19 cellular contexts compared by ENCODE assay signal in the genomic region with DNA sequence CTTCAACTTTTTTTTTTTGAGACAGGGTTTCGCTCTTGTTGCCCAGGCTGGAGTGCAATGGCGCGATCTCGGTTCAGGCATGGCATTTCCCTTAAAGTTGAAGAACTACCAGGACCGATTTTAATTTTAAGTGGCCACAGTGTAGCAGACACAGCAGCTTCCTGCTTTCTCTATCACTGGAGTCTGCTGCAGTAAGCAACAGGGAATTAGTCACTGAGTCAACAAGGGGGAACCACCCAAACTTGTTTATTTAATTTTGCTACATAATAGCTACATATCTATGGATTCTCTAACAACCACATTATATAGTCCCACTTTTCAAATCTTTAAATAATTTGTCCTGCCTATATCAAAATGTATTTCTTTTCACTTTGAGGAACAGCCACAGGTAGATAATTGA. TPM values are rescaled to one million over a fixed set of nuclear protein-coding genes. Genes with fewer than 3 reads are reported as not detected.
DNase-seq lines count a peak whose midpoint lies in the region; TF ChIP-seq lines count a peak whose summit lies in the region.
"Had no signal": no experiment of that assay in that cellular context is flagged by ENCODE, and none has a peak within 500 bp of the region (broad histone marks: within the 10 kb centered on the region; RNA-seq: fewer than 3 reads in every experiment).

No MANE protein-coding gene starts in this region.

- intact Hi-C loops in MCF 10A (cut with micrococcal nuclease) (no loop called here), breast epithelium (cut with DNase I; ENCODE audit: low total_unique reads) (no loop called here), PC-9 (cut with micrococcal nuclease; ENCODE audit: unreplicated experiment) (no loop called here)

- H3K36me3 ChIP-seq in breast epithelium (no peaks in the 10 kb centered on the region), PC-9 (ENCODE audit: low read depth) (no peaks in the 10 kb centered on the region)
- H3K36me3 ChIP-seq: Peyer's patch had no signal

- no peaks in the 10 kb centered on the region for H3F3A ChIP-seq in PC-9 (ENCODE audit: insufficient read depth, low read depth)

- CTCF ChIA-PET in MCF 10A (lab: Yijun Ruan, JAX) (interaction anchor here (0.6 kb wide), 3 partner anchors 23 to 245 kb away, joined by 3 read pairs; no protein-coding TSS in a partner anchor), PC-9 (lab: Charles Lee) (no interaction called here)

- no peak overlapping the region for H3K27ac ChIP-seq in breast epithelium
- no peak overlapping the region for H3K27ac ChIP-seq in PC-9
- H3K27ac ChIP-seq: GM23248, Peyer's patch had no signal

- H3K4me1 Mint-ChIP-seq in MCF 10A (ENCODE audit: insufficient read depth, unreplicated experiment), result no peaks in the 10 kb centered on the region
- no peaks in the 10 kb centered on the region for H3K4me1 Mint-ChIP-seq in nephron progenitor cell

- no peaks in the 10 kb centered on the region for H4K20me1 ChIP-seq in PC-9 (ENCODE audit: insufficient read depth)

- no peak overlapping the region for H2AFZ ChIP-seq in PC-9
- H2AFZ ChIP-seq: GM23248 had no signal

- no peak overlapping the region for H3K4me3 ChIP-seq in breast epithelium
- H3K4me3 ChIP-seq in PC-9, result no peak overlapping the region; the same call in 1 of the 2 replicates
- no peak overlapping the region for H3K4me3 ChIP-seq in epithelial cell of esophagus (ENCODE audit: low read length)
- H3K4me3 ChIP-seq: GM23248, Peyer's patch had no signal

- H3K27me3 ChIP-seq in breast epithelium (no peaks in the 10 kb centered on the region), PC-9 (ENCODE audit: insufficient read depth, low read depth) (no peaks in the 10 kb centered on the region)
- H3K27me3 ChIP-seq: Peyer's patch had no signal

- H3K36me3 Mint-ChIP-seq in MCF 10A (ENCODE audit: insufficient read depth, unreplicated experiment) (no peaks in the 10 kb centered on the region), nephron progenitor cell (ENCODE audit: low read depth) (no peaks in the 10 kb centered on the region)

- TF ChIP-seq CTCF in MCF 10A (IDR thresholded peaks at IDR 0.05; ENCODE audit: unreplicated experiment), result no peak
- TF ChIP-seq CTCF in breast epithelium (IDR thresholded peaks at IDR 0.05), result no peak
- TF ChIP-seq CTCF in PC-9 (conservative IDR thresholded peaks at IDR 0.05), result no peak
- no peak for TF ChIP-seq CTCF in epithelial cell of esophagus (IDR thresholded peaks at IDR 0.05; ENCODE audit: insufficient read depth, low read depth, low read length, missing control alignments)
- no peak for TF ChIP-seq CTCF in nephron progenitor cell (IDR thresholded peaks at IDR 0.05)

- H3K4me1 ChIP-seq in breast epithelium (no peaks in the 10 kb centered on the region), PC-9 (replicated peaks; ENCODE audit: insufficient read depth) (no peaks in the 10 kb centered on the region; the same call in 1 of the 2 replicates)
- H3K4me1 ChIP-seq: Caco-2, Peyer's patch had no signal

- H3K9me3 ChIP-seq in breast epithelium (peaks cover 0 to 24% of the 10 kb centered on the region in 2 donors), PC-9 (ENCODE audit: insufficient read depth, low read depth) (no peaks in the 10 kb centered on the region)
- H3K9me3 ChIP-seq: Caco-2, Peyer's patch had no signal

- H3K9me3 Mint-ChIP-seq in MCF 10A (ENCODE audit: unreplicated experiment) (peaks cover 29% of the 10 kb centered on the region), nephron progenitor cell (no peaks in the 10 kb centered on the region)

- no TSS peak for BruUV-seq in MCF 10A (replicated peaks; lab: Mats Ljungman, UMichigan)
- no TSS peak for BruUV-seq in PC-9 (replicated peaks; lab: Mats Ljungman, UMichigan)

- H3K4me3 Mint-ChIP-seq in MCF 10A (ENCODE audit: unreplicated experiment), result no peak overlapping the region
- no peak overlapping the region for H3K4me3 Mint-ChIP-seq in nephron progenitor cell

- POLR2A ChIA-PET in MCF 10A (lab: Yijun Ruan, JAX), result no interaction called here
- POLR2A ChIA-PET in PC-9 (lab: Charles Lee; ENCODE audit: unreplicated experiment), result interaction anchor here (0.7 kb wide), 1 partner anchor 629 kb away, joined by 5 read pairs; no protein-coding TSS in a partner anchor

- H3K27me3 Mint-ChIP-seq in MCF 10A (ENCODE audit: insufficient read depth, unreplicated experiment) (no peaks in the 10 kb centered on the region), nephron progenitor cell (ENCODE audit: low read depth, poor library complexity) (no peaks in the 10 kb centered on the region)

- peak overlapping the region; percentile 35 for H3K4me2 ChIP-seq in PC-9

- no peaks in the 10 kb centered on the region for H3K9me2 ChIP-seq in PC-9 (ENCODE audit: insufficient read depth)

- H3K27ac Mint-ChIP-seq in MCF 10A (ENCODE audit: low read depth, unreplicated experiment) (no peak overlapping the region), nephron progenitor cell (no peak overlapping the region)

- TF ChIP-seq POLR2A in breast epithelium (IDR thresholded peaks at IDR 0.05), result no peak

- DNase-seq in MCF 10A (ENCODE audit: unreplicated experiment) (peak; percentile 6), breast epithelium (ENCODE audit: low spot score in 2 of 2) (no peak), PC-9 (peak in 1 of 2 experiments; percentile 70), epithelial cell of esophagus (ENCODE audit: low read depth) (peak; percentile 50), NCI-H226 (no peak), nephron progenitor cell (no peak), Kasumi-1 (lab: John Stamatoyannopoulos, UW) (no peak)
- no peak for DNase-seq in activated CD8-positive, alpha-beta memory T cell treated with anti-CD3 and anti-CD28 coated beads, Interleukin-2, amount 50 U/mL, for 48 hours
- DNase-seq: 8988T, Caco-2, DMS79 treated with DMSO at 0.1 percent for 48 hours, GDM1, GM23248, NCI-H1436, NCI-H2081, NCI-H2227 treated with DMSO at 0.1 percent for 48 hours, NCI-H774, Peyer's patch, SHP77 treated with DMSO at 0.1 percent for 48 hours had no signal

- H3K79me2 ChIP-seq in PC-9 (ENCODE audit: low read depth), result no peaks in the 10 kb centered on the region

RNA-seq across cellular contexts. Expression of gene TNNI3K, which starts 12.5 kb away (rescaled TPM):
- total RNA-seq in MCF 10A (2022) (1.1 TPM in 1 of 2 replicates, not detected in the other), breast epithelium (1 to 10 TPM; 1.3 to 3.7 (median 2.5) TPM), PC-9 (2021) (1.4 TPM in 1 of 2 replicates, not detected in the other)
- total RNA-seq: Caco-2, GM23248 had no signal

RNA-seq across cellular contexts. Expression of gene FPGT, which starts 24.7 kb away (rescaled TPM):
- total RNA-seq in MCF 10A (2022) (9.6 and 14.2 TPM in 2 replicates), breast epithelium (10 to 100 TPM; 11.5 to 23.7 (median 17.3) TPM), PC-9 (2021) (7.5 and 12.2 TPM in 2 replicates)

RNA-seq across cellular contexts. Expression of gene LRRIQ3, which starts 24.7 kb away (rescaled TPM):
- total RNA-seq in MCF 10A (2022) (0.63 and 0.86 TPM in 2 replicates), breast epithelium (1 to 10 TPM in 2 of 3 donors, under 1 TPM in 1; 0.33 to 2.6 (median 1.8) TPM), PC-9 (2021) (1.1 and 1.5 TPM in 2 replicates)

Comparison
In these comparisons a context has a peak if more than half of its experiments do, and no peak if none do; other contexts are left out.
1. DNase-seq: peak in MCF 10A (single experiment) and epithelial cell of esophagus (single experiment); none in breast epithelium (0 of 2), NCI-H226 (single experiment), nephron progenitor cell (single experiment), Kasumi-1 (0 of 2) and activated CD8-positive, alpha-beta memory T cell treated with anti-CD3 and anti-CD28 coated beads, Interleukin-2, amount 50 U/mL, for 48 hours (single experiment).